ENCODE assay signal across 25 cellular contexts in the genomic region with DNA sequence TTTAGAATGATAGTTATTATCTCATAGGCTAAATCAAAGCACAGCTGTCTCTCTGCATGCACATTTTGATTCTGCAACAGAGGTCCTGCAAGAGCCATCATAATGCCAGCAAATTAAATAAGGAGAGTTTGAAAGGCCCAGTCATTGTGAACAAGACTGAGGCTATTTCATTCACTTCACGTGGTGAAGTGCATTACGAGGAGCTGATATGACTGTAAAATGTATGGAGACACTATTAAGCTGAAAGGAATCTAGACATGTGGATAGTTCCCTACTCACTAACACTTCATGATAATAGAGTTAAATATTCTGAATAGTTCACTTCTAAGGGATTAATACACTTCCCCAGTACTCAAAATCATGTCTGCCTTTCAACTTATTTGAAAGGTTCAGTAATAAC.
"Had no signal": no experiment of that assay in that cellular context is flagged by ENCODE, and none has a peak within 500 bp of the region (broad histone marks: within the 10 kb centered on the region; RNA-seq: fewer than 3 reads in every experiment).

No MANE protein-coding gene starts in this region.

- H3K9me3 ChIP-seq: heart right ventricle had no signal

- H2AFZ ChIP-seq: hepatocyte had no signal

- H3K36me3 ChIP-seq: brain microvascular endothelial cell, heart right ventricle, WERI-Rb-1 had no signal

- H3K79me2 ChIP-seq: hepatocyte had no signal

- H3K4me2 ChIP-seq: hepatocyte had no signal

- ATAC-seq: activated CD4-positive, CD25-positive, alpha-beta regulatory T cell treated with anti-CD3 and anti-CD28 coated beads, Interleukin-2, amount 50 U/mL, for 24 hours; activated CD8-positive, alpha-beta T cell treated with anti-CD3 and anti-CD28 coated beads for 36 hours; activated T-cell treated with anti-CD3 and anti-CD28 coated beads, Interleukin-2, amount 50 U/mL, for 4 hours; activated T-helper 17 cell treated with anti-CD3 and anti-CD28 coated beads, Interleukin-2, amount 50 U/mL, for 72 hours; esophagus mucosa; heart right ventricle had no signal

- DNase-seq: activated B cell treated with CpG ODN at 0.5 μM for 24 hours; activated CD4-positive, alpha-beta T cell treated with anti-CD3 and anti-CD28 coated beads for 48 hours; activated CD4-positive, alpha-beta T cell treated with anti-CD3 and anti-CD28 coated beads, Interleukin-2, amount 50 U/mL, for 1 hour; activated CD4-positive, alpha-beta T cell treated with anti-CD3 and anti-CD28 coated beads, Interleukin-2, amount 50 U/mL, for 48 hours; activated CD8-positive, alpha-beta memory T cell treated with anti-CD3 and anti-CD28 coated beads for 24 hours; activated CD8-positive, alpha-beta T cell treated with anti-CD3 and anti-CD28 coated beads for 36 hours; activated effector memory CD4-positive, alpha-beta T cell treated with Interleukin-2 at 50 U/mL for 16 hours; activated gamma-delta T cell treated with Interleukin-2 at 50 U/mL for 16 hours; activated naive CD4-positive, alpha-beta T cell treated with anti-CD3 and anti-CD28 coated beads, Interleukin-2, amount 50 U/mL, for 16 hours; activated naive CD4-positive, alpha-beta T cell treated with Interleukin-2 at 50 U/mL for 16 hours; activated T-cell treated with anti-CD3 and anti-CD28 coated beads, Interleukin-2, amount 50 U/mL, for 4 hours; amniotic stem cell; anterior cingulate cortex; brain microvascular endothelial cell; dorsolateral prefrontal cortex; effector memory CD4-positive, alpha-beta T cell; endodermal cell; heart right ventricle; T1000; WERI-Rb-1 had no signal

- H3K27me3 ChIP-seq: brain microvascular endothelial cell, dorsolateral prefrontal cortex, heart right ventricle, hepatocyte had no signal

- H3K4me3 ChIP-seq: coronary artery, dorsolateral prefrontal cortex, heart right ventricle, hepatocyte had no signal

- H3K27ac ChIP-seq: brain microvascular endothelial cell, coronary artery, dorsolateral prefrontal cortex, heart right ventricle, hepatocyte, WERI-Rb-1 had no signal
